ENCODE assay signal across 1 cellular context in the genomic region with DNA sequence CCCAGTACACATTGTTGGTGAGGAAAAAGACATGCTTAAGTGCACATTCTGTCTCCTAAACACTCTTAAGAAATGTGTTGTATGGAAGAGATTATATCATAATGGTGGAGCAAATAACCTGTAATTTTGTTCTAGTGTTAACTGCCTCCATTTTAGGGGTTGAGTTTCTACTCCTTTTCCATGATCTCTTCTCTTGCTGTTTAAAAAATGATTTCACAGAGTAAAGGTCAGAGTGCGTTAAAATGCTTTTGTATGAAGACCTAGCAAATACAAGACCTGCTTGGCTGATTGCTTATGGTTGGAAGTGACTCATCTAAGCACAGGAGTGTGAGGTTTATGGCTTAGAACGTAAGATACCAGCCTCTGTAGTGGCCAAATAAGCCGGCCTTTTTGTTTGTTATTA.
TF ChIP-seq lines count a peak whose summit lies in the region.

No MANE protein-coding gene starts in this region.

TF ChIP-seq in HepG2, 621 proteins besides CTCF, POLR2A, EP300 and RAD21 (continued from another document):
- TF ChIP-seq AHDC1 (CRISPR knock-in tag; IDR thresholded peaks at IDR 0.05; ENCODE audit: borderline replicate concordance) (peak; percentile 32; the same call in 1 of the 2 replicates), FOXA3 (CRISPR knock-in tag; IDR thresholded peaks at IDR 0.05) (peak; percentile 44; the same call in 1 of the 2 replicates), JUN (CRISPR knock-in tag; IDR thresholded peaks at IDR 0.05) (peak; percentile 59), NR2F2 (IDR thresholded peaks at IDR 0.05; ENCODE audit: borderline replicate concordance, low read depth) (peak; percentile 37; the same call in 1 of the 2 replicates), ELF3 (CRISPR knock-in tag; IDR thresholded peaks at IDR 0.05) (0 out of 2 replicates have a peak, but pooled peaks have one; percentile 28), ZNF644 (CRISPR knock-in tag; IDR thresholded peaks at IDR 0.05; ENCODE audit: low read depth) (peak; percentile 45; the same call in 1 of the 2 replicates), KAT2B (IDR thresholded peaks at IDR 0.05; ENCODE audit: borderline replicate concordance, low read depth, low read length) (no peak), ZNF230 (CRISPR knock-in tag; IDR thresholded peaks at IDR 0.05) (no peak), RARA (CRISPR knock-in tag; IDR thresholded peaks at IDR 0.05) (peak; percentile 56), FOSL2 (CRISPR knock-in tag; IDR thresholded peaks at IDR 0.05) (peak; percentile 95), TBX3 (IDR thresholded peaks at IDR 0.05; ENCODE audit: borderline replicate concordance) (peak; percentile 33; the same call in 1 of the 2 replicates), SMAD3 (CRISPR knock-in tag; IDR thresholded peaks at IDR 0.05) (0 out of 2 replicates have a peak, but pooled peaks have one; percentile 45), ZBTB37 (CRISPR knock-in tag; IDR thresholded peaks at IDR 0.05) (no peak)
